In the genomic region with DNA sequence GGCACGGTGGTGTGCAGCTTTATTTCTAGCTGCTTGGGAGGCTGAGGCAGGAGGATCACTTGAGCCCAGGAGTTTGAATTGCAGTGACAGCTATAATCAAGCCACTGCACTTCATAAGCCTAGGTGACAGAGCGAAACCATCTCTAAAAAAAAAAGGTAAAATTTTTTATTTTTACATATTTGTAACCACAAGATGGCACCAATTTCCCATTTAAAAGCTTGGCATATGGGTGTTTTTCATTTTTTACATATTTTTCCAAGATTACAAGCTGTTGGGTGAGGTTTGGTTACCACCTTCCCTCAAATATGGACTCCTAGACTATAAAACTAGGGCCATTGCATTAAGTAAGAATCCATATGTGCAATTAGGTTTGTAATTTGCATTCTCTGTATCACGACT, we compare ENCODE assay signal across 12 cellular contexts.
A peak's percentile ranks its signal among the peaks of the same experiment; 100 is the strongest.
DNase-seq lines count a peak whose midpoint lies in the region; ATAC-seq, FAIRE-seq and TF ChIP-seq lines count a peak whose summit lies in the region.
"Had no signal": no experiment of that assay in that cellular context is flagged by ENCODE, and none has a peak within 500 bp of the region (broad histone marks: within the 10 kb centered on the region; RNA-seq: fewer than 3 reads in every experiment).

No MANE protein-coding gene starts in this region.

- H3K36me3 ChIP-seq in KMS-11 (ENCODE audit: insufficient read depth) (no peaks in the 10 kb centered on the region), GM12878 (ENCODE audit: control insufficient read depth in 2 of 2, insufficient read depth in 2 of 2, low read length in 1 of 2) (no peaks in the 10 kb centered on the region)
- H3K36me3 ChIP-seq: MG63, transverse colon had no signal

- no peaks in the 10 kb centered on the region for H3K9me3 Mint-ChIP-seq in mesothelial cell of epicardium

- SMC1A ChIA-PET in GM12878 (lab: Charles Lee; ENCODE audit: uncharacterized antibody, unreplicated experiment) = interaction anchor here (0.7 to 1.6 kb wide), 2 partner anchors 10 to 1400 kb away, joined by 3 read pairs; no protein-coding TSS in a partner anchor

- in situ Hi-C loops in GM12878 (cut with MboI) = no loop called here

- no TSS peak for BruUV-seq in GM12878 (replicated peaks; lab: Mats Ljungman, UMichigan)

- DNase-seq in DMS53 (lab: John Stamatoyannopoulos, UW) (peak; percentile 66), GM12878 (ENCODE audit: low read depth, low spot score) (no peak), mesothelial cell of epicardium (ENCODE audit: low spot score in 2 of 2, unreplicated experiment in 2 of 2) (no peak), NCI-H2227 treated with DMSO at 0.1 percent for 48 hours (lab: John Stamatoyannopoulos, UW) (no peak)
- DNase-seq: activated gamma-delta T cell; MG63; NK-92 treated with Interleukin-12 subunit alpha and Interleukin-12 subunit beta, amount 100 ng/mL, for 24 hours; transverse colon had no signal

- peaks cover 18% of the 10 kb centered on the region for H3K27me3 Mint-ChIP-seq in mesothelial cell of epicardium (ENCODE audit: low read depth)

- H2AFZ ChIP-seq in KMS-11 (ENCODE audit: low read depth) = no peak overlapping the region
- no peak overlapping the region for H2AFZ ChIP-seq in GM12878 (ENCODE audit: control insufficient read depth, low read depth, low read length)

- 46% methylated on average over 3 of the region's 3 CpGs for WGBS in GM12878 (ENCODE audit: insufficient coverage, insufficient replicate concordance, low lambda C conversion rate, missing lambda C conversion rate)

- H3K4me1 Mint-ChIP-seq in mesothelial cell of epicardium = no peaks in the 10 kb centered on the region

- ATAC-seq in GM12878 (peak; percentile 27; the same call in 2 of the 3 replicates), GM19324 (IDR thresholded peaks at IDR 0.05; ENCODE audit: low FRiP score, unreplicated experiment) (no peak), HG03439 (IDR thresholded peaks at IDR 0.05; ENCODE audit: unreplicated experiment) (no peak), GM19452 (IDR thresholded peaks at IDR 0.05; ENCODE audit: unreplicated experiment) (no peak)

- no peak for FAIRE-seq in GM12878 (lab: Jason Lieb, UNC)

- H3K79me2 ChIP-seq in KMS-11 (ENCODE audit: insufficient read depth, low read depth) (no peaks in the 10 kb centered on the region), GM12878 (ENCODE audit: control insufficient read depth, insufficient read depth, low read length) (no peaks in the 10 kb centered on the region)

- no peaks in the 10 kb centered on the region for H3K27me3 ChIP-seq in KMS-11 (ENCODE audit: insufficient read depth, low read depth)
- H3K27me3 ChIP-seq in GM12878 (replicated peaks in 1 of 2; ENCODE audit: control insufficient read depth in 2 of 2, insufficient read depth in 2 of 2, low read length in 1 of 2) = 0 out of 4 replicates have a peak, but pooled peaks cover 0 to 1% of the 10 kb centered on the region in 2 experiments
- H3K27me3 ChIP-seq: MG63, transverse colon had no signal

- no peak overlapping the region for H3K27ac ChIP-seq in KMS-11
- H3K27ac ChIP-seq in GM12878 (ENCODE audit: control insufficient read depth, insufficient read depth) = no peak overlapping the region
- H3K27ac ChIP-seq: transverse colon had no signal

- H3K4me1 ChIP-seq in KMS-11 (ENCODE audit: low read depth, poor library complexity, severe bottlenecking) (peaks cover 14% of the 10 kb centered on the region), GM12878 (ENCODE audit: control insufficient read depth, insufficient read depth, low read length) (0 out of 2 replicates have a peak, but pooled peaks cover 6% of the 10 kb centered on the region)
- H3K4me1 ChIP-seq: transverse colon had no signal

- H4K20me1 ChIP-seq in KMS-11 (ENCODE audit: insufficient read depth) = no peaks in the 10 kb centered on the region
- no peaks in the 10 kb centered on the region for H4K20me1 ChIP-seq in GM12878 (ENCODE audit: control insufficient read depth, insufficient read depth)

- RAD21 ChIA-PET in GM12878 (lab: Charles Lee; ENCODE audit: unreplicated experiment) = interaction anchor here (1.0 to 1.2 kb wide), 2 partner anchors 10 to 872 kb away, joined by 3 to 7 read pairs; no protein-coding TSS in a partner anchor

- no peaks in the 10 kb centered on the region for H3K36me3 Mint-ChIP-seq in mesothelial cell of epicardium

- TF ChIP-seq CTCF in KMS-11 (conservative IDR thresholded peaks at IDR 0.05; ENCODE audit: low read depth, low read length) (peak; percentile 55), GM12878 (IDR thresholded peaks at IDR 0.05 in 2 of 3, conservative IDR thresholded peaks at IDR 0.05 in 1 of 3; ENCODE audit: control insufficient read depth in 2 of 3, extremely low read depth in 1 of 3, insufficient read depth in 1 of 3, low read depth in 3 of 3, low read length in 3 of 3) (no peak; a peak in 1 of 6 replicates), mesothelial cell of epicardium (IDR thresholded peaks at IDR 0.05; ENCODE audit: unreplicated experiment) (peak; percentile 68)

- CTCF ChIA-PET in GM12878 (lab: Yijun Ruan, JAX) = interaction anchor here (0.7 to 1.7 kb wide), 9 partner anchors 146 to 1040 kb away, joined by 3 to 12 read pairs (median 4); no protein-coding TSS in a partner anchor

- peak; percentile 20; the same call in 1 of the 2 replicates for TF ChIP-seq RAD21 in GM12878 (IDR thresholded peaks at IDR 0.05; ENCODE audit: insufficient read depth, low read depth, low read length)

- H3K4me3 Mint-ChIP-seq in mesothelial cell of epicardium = no peak overlapping the region

- POLR2A ChIA-PET in GM12878 (lab: Charles Lee) = no interaction called here

- H3K9ac ChIP-seq in KMS-11 (no peak overlapping the region), GM12878 (ENCODE audit: control insufficient read depth, insufficient read depth, low read length) (no peak overlapping the region)

- H3K27ac Mint-ChIP-seq in mesothelial cell of epicardium = no peak overlapping the region

- H3K9me3 ChIP-seq in GM12878 (replicated peaks; ENCODE audit: control insufficient read depth, insufficient read depth, low read length) = no peaks in the 10 kb centered on the region
- H3K9me3 ChIP-seq: MG63, transverse colon had no signal

- H3K4me3 ChIP-seq in KMS-11 (IDR thresholded peaks at IDR 0.05; ENCODE audit: insufficient read depth, low read depth, low read length) (no peak overlapping the region), GM12878 (no peak overlapping the region)
- H3K4me3 ChIP-seq: MG63, transverse colon had no signal

- no peak overlapping the region for H3K4me2 ChIP-seq in KMS-11
- no peak overlapping the region for H3K4me2 ChIP-seq in GM12878 (ENCODE audit: control insufficient read depth, insufficient read depth)

- intact Hi-C loops in GM12878 (cut with micrococcal nuclease; ENCODE audit: unreplicated experiment) = loop anchor here (5.0 kb wide), 2 partner anchors 287 to 807 kb away; no protein-coding TSS in a partner anchor

- no peak for TF ChIP-seq POLR2A in GM12878 (IDR thresholded peaks at IDR 0.05; ENCODE audit: low read depth, low read length)

- no peak for TF ChIP-seq EP300 in GM12878 (IDR thresholded peaks at IDR 0.05; ENCODE audit: borderline replicate concordance in 1 of 2, control insufficient read depth in 1 of 2, low read depth in 2 of 2, low read length in 2 of 2)

TF ChIP-seq in GM12878, 131 proteins besides CTCF, POLR2A, EP300 and RAD21 (continues in another document):
- TF ChIP-seq MTA2 (IDR thresholded peaks at IDR 0.05; ENCODE audit: low read depth) (no peak), ZNF384 (IDR thresholded peaks at IDR 0.05; ENCODE audit: borderline replicate concordance, low read depth, low read length) (peak; percentile 37; the same call in 1 of the 2 replicates)
- TF ChIP-seq, protein P1, sequence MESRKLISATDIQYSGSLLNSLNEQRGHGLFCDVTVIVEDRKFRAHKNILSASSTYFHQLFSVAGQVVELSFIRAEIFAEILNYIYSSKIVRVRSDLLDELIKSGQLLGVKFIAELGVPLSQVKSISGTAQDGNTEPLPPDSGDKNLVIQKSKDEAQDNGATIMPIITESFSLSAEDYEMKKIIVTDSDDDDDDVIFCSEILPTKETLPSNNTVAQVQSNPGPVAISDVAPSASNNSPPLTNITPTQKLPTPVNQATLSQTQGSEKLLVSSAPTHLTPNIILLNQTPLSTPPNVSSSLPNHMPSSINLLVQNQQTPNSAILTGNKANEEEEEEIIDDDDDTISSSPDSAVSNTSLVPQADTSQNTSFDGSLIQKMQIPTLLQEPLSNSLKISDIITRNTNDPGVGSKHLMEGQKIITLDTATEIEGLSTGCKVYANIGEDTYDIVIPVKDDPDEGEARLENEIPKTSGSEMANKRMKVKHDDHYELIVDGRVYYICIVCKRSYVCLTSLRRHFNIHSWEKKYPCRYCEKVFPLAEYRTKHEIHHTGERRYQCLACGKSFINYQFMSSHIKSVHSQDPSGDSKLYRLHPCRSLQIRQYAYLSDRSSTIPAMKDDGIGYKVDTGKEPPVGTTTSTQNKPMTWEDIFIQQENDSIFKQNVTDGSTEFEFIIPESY (IDR thresholded peaks at IDR 0.05) = no peak

Comparison
In these comparisons a context has a peak if more than half of its experiments do, and no peak if none do; other contexts are left out.
1. CTCF ChIP-seq: peak in KMS-11 (single experiment) and mesothelial cell of epicardium (single experiment); none in GM12878 (0 of 3).